In genomic region chr22:46627806-46628482, GRCh38 we compare ENCODE assay signal across 17 cellular contexts.
"Had no signal": no experiment of that assay in that cellular context is flagged by ENCODE, and none has a peak within 500 bp of the region (broad histone marks: within the 10 kb centered on the region; RNA-seq: fewer than 3 reads in every experiment).

No MANE protein-coding gene starts in this region.

- H3K9me3 ChIP-seq: pancreas, thoracic aorta, uterus had no signal

- H3K4me3 ChIP-seq: dorsolateral prefrontal cortex, pancreas, thoracic aorta, uterus had no signal

- H3K27ac Mint-ChIP-seq: activated CD4-positive, alpha-beta memory T cell treated with anti-CD3 and anti-CD28 coated beads for 36 hours; activated naive CD8-positive, alpha-beta T cell had no signal

- H3K4me3 Mint-ChIP-seq: activated CD4-positive, alpha-beta memory T cell treated with anti-CD3 and anti-CD28 coated beads for 36 hours; activated naive CD8-positive, alpha-beta T cell; activated T-cell treated with anti-CD3 and anti-CD28 coated beads, Interleukin-2, amount 50 U/mL, for 4 hours; immature natural killer cell; neural crest cell; stimulated activated naive CD8-positive, alpha-beta T cell treated with anti-CD3 and anti-CD28 coated beads, Interleukin-15, amount 100 ng/mL, for 72 hours had no signal

- H3K27ac ChIP-seq: pancreas, thoracic aorta, uterus had no signal

- H3K4me1 Mint-ChIP-seq: neural crest cell; stimulated activated naive CD8-positive, alpha-beta T cell treated with anti-CD3 and anti-CD28 coated beads, Interleukin-15, amount 100 ng/mL, for 72 hours had no signal

- DNase-seq: activated CD4-positive, alpha-beta memory T cell treated with anti-CD3 and anti-CD28 coated beads for 36 hours; activated effector memory CD4-positive, alpha-beta T cell treated with anti-CD3 and anti-CD28 coated beads, Interleukin-2, amount 50 U/mL, for 16 hours; activated T-cell treated with anti-CD3 and anti-CD28 coated beads, Interleukin-2, amount 50 U/mL, for 4 hours; amygdala; dorsolateral prefrontal cortex; foreskin melanocyte; hippocampal formation; immature natural killer cell; stimulated activated CD4-positive, alpha-beta T cell treated with anti-CD3 and anti-CD28 coated beads, Interleukin-15, amount 100 ng/mL, for 24 hours; stimulated activated CD4-positive, alpha-beta T cell treated with anti-CD3 and anti-CD28 coated beads, Interleukin-4, amount 100 ng/mL, for 24 hours; stimulated activated naive CD8-positive, alpha-beta T cell treated with anti-CD3 and anti-CD28 coated beads, Interleukin-15, amount 100 ng/mL, for 72 hours; uterus had no signal

- H3K27me3 ChIP-seq: dorsolateral prefrontal cortex, pancreas, uterus had no signal

- ATAC-seq: activated CD4-positive, CD25-positive, alpha-beta regulatory T cell treated with anti-CD3 and anti-CD28 coated beads, Interleukin-2, amount 50 U/mL, for 24 hours; activated T-cell treated with anti-CD3 and anti-CD28 coated beads, Interleukin-2, amount 50 U/mL, for 4 hours; stimulated activated naive CD8-positive, alpha-beta T cell treated with anti-CD3 and anti-CD28 coated beads, Interleukin-15, amount 100 ng/mL, for 72 hours had no signal

- H3K36me3 Mint-ChIP-seq: activated CD4-positive, alpha-beta memory T cell treated with anti-CD3 and anti-CD28 coated beads for 36 hours; activated naive CD8-positive, alpha-beta T cell had no signal

- H3K36me3 ChIP-seq: pancreas, thoracic aorta, uterus had no signal

- H3K27me3 Mint-ChIP-seq: activated CD4-positive, alpha-beta memory T cell treated with anti-CD3 and anti-CD28 coated beads for 36 hours; activated naive CD8-positive, alpha-beta T cell; stimulated activated naive CD8-positive, alpha-beta T cell treated with anti-CD3 and anti-CD28 coated beads, Interleukin-15, amount 100 ng/mL, for 72 hours had no signal

- H3K9me3 Mint-ChIP-seq: activated CD4-positive, alpha-beta memory T cell treated with anti-CD3 and anti-CD28 coated beads for 36 hours; activated T-cell treated with anti-CD3 and anti-CD28 coated beads, Interleukin-2, amount 50 U/mL, for 4 hours; immature natural killer cell; neural crest cell; stimulated activated naive CD8-positive, alpha-beta T cell treated with anti-CD3 and anti-CD28 coated beads, Interleukin-15, amount 100 ng/mL, for 72 hours had no signal

- H3K4me1 ChIP-seq: pancreas, uterus had no signal
